ENCODE assay signal across 20 cellular contexts in genomic region chr7:117130262-117130661, GRCh38.
"Had no signal": no experiment of that assay in that cellular context is flagged by ENCODE, and none has a peak within 500 bp of the region (broad histone marks: within the 10 kb centered on the region; RNA-seq: fewer than 3 reads in every experiment).

No MANE protein-coding gene starts in this region.

- H3K27ac ChIP-seq: foreskin keratinocyte, hepatocyte, neutrophil, right atrium auricular region, sigmoid colon, skin epidermis had no signal

- H3K27ac Mint-ChIP-seq: endodermal cell; naive thymus-derived CD4-positive, alpha-beta T cell; type B pancreatic cell had no signal

- H3K4me3 Mint-ChIP-seq: endodermal cell; naive thymus-derived CD4-positive, alpha-beta T cell; type B pancreatic cell had no signal

- H3K36me3 ChIP-seq: neutrophil, sigmoid colon had no signal

- FAIRE-seq: endothelial cell of umbilical vein, urothelium cell line had no signal

- H3K9me3 Mint-ChIP-seq: endodermal cell; naive thymus-derived CD4-positive, alpha-beta T cell; type B pancreatic cell had no signal

- ATAC-seq: foreskin keratinocyte; left colon; naive thymus-derived CD4-positive, alpha-beta T cell had no signal

- DNase-seq: effector CD4-positive, alpha-beta T cell; endodermal cell; erythroblast; foreskin keratinocyte; head of caudate nucleus; left colon; left ventricle myocardium superior; mesendoderm; naive thymus-derived CD4-positive, alpha-beta T cell; sigmoid colon; stimulated activated CD4-positive, alpha-beta T cell treated with anti-CD3 and anti-CD28 coated beads, Interleukin-12 subunit alpha, Interleukin-12 subunit beta, amount 100 ng/mL, for 4 hours; stimulated activated naive CD4-positive, alpha-beta T cell treated with Interleukin-2 at 50 U/mL for 16 hours had no signal

- H3K9me3 ChIP-seq: neutrophil, right atrium auricular region, sigmoid colon had no signal

- H3K4me3 ChIP-seq: hepatocyte, lung, right atrium auricular region, sigmoid colon, skin epidermis had no signal

- H3K79me2 ChIP-seq: hepatocyte had no signal

- H3K4me2 ChIP-seq: hepatocyte had no signal

- H3K27me3 ChIP-seq: foreskin keratinocyte, hepatocyte, neutrophil, right atrium auricular region, sigmoid colon had no signal

- H2AFZ ChIP-seq: hepatocyte had no signal

- H3K27me3 Mint-ChIP-seq: type B pancreatic cell had no signal
